27 cellular contexts compared by ENCODE assay signal in the genomic region with DNA sequence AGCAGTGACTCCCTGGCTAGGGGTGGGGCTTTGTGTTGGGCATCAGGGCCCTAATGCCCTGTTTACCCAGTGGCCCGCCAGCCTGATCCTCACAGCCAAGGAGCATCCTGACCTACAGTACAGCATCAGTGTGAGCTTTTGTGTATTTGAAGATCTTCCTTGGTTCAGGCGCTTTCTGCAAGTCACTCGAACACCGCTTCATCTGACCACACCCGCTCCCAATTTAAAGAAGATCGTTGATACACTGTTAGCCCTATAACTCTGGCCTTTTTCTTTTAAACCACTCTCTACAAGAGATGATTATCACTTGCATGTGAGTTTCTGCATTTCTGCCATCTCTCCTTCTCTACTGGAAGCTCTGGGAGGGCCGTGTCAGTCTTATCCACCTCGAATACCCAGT. TPM values are rescaled to one million over a fixed set of nuclear protein-coding genes. Genes with fewer than 3 reads are reported as not detected.
A peak's percentile ranks its signal among the peaks of the same experiment; 100 is the strongest.
DNase-seq lines count a peak whose midpoint lies in the region; ATAC-seq and TF ChIP-seq lines count a peak whose summit lies in the region.
"Had no signal": no experiment of that assay in that cellular context is flagged by ENCODE, and none has a peak within 500 bp of the region (broad histone marks: within the 10 kb centered on the region; RNA-seq: fewer than 3 reads in every experiment).

No MANE protein-coding gene starts in this region.

- H3K4me3 ChIP-seq in sigmoid colon: no peak overlapping the region
- H3K4me3 ChIP-seq: GM23248, MG63, SK-N-MC had no signal

- H3K9me3 ChIP-seq in sigmoid colon: no peaks in the 10 kb centered on the region
- H3K9me3 ChIP-seq: MG63 had no signal

- H3K36me3 Mint-ChIP-seq in T-helper 2 cell treated with Interferon-gamma antibody and Interleukin-4, amounts not matched to agents 5 μg/mL and 100 μg/mL, for 36 hours (ENCODE audit: low read depth): peaks cover 35% of the 10 kb centered on the region
- H3K36me3 Mint-ChIP-seq in brain: peaks cover 31% of the 10 kb centered on the region

- no peaks in the 10 kb centered on the region for H3K27me3 ChIP-seq in sigmoid colon
- H3K27me3 ChIP-seq: MG63 had no signal

- H3K27ac Mint-ChIP-seq in T-helper 2 cell treated with Interferon-gamma antibody and Interleukin-4, amounts not matched to agents 5 μg/mL and 100 μg/mL, for 36 hours: peak overlapping the region; percentile 66
- peak overlapping the region in 3 of 5 experiments; percentile 4 to 69 (median 56) for H3K27ac Mint-ChIP-seq in brain
- H3K27ac Mint-ChIP-seq: B cell had no signal

- H3K4me3 Mint-ChIP-seq in T-helper 2 cell treated with Interferon-gamma antibody and Interleukin-4, amounts not matched to agents 5 μg/mL and 100 μg/mL, for 36 hours: no peak overlapping the region
- H3K4me3 Mint-ChIP-seq in brain: no peak overlapping the region
- H3K4me3 Mint-ChIP-seq: B cell; CD8-positive, alpha-beta memory T cell had no signal

- ATAC-seq in left ventricle myocardium superior (no peak), Right ventricle myocardium inferior (no peak)
- ATAC-seq: Panc1 had no signal

- DNase-seq in T-helper 2 cell treated with Interferon-gamma antibody and Interleukin-4, amounts not matched to agents 5 μg/mL and 100 μg/mL, for 36 hours (ENCODE audit: low spot score): no peak
- DNase-seq in T-helper 2 cell: no peak
- peak; percentile 20 for DNase-seq in left ventricle myocardium superior
- no peak for DNase-seq in Right ventricle myocardium inferior (ENCODE audit: missing footprints)
- no peak for DNase-seq in sigmoid colon
- DNase-seq in NCI-H2227 (lab: John Stamatoyannopoulos, UW; ENCODE audit: unreplicated experiment): no peak
- no peak for DNase-seq in medulla oblongata (ENCODE audit: extremely low spot score)
- DNase-seq: Calu3; CD8-positive, alpha-beta memory T cell; DMS153; GM23248; H9; KG1; MG63; NCI-H1105 treated with DMSO at 0.1 percent for 48 hours; NCI-H1694; NCI-H2029 treated with DMSO at 0.1 percent for 48 hours; NCI-H226; NCI-H510A; NCI-H69; SIG-M5 had no signal

- no peaks in the 10 kb centered on the region for H3K27me3 Mint-ChIP-seq in T-helper 2 cell treated with Interferon-gamma antibody and Interleukin-4, amounts not matched to agents 5 μg/mL and 100 μg/mL, for 36 hours (ENCODE audit: low read depth)
- H3K27me3 Mint-ChIP-seq in brain: no peaks in the 10 kb centered on the region
- H3K27me3 Mint-ChIP-seq: B cell; CD8-positive, alpha-beta memory T cell had no signal

- no peak for TF ChIP-seq CTCF in brain (conservative IDR thresholded peaks at IDR 0.05)
- TF ChIP-seq CTCF in sigmoid colon (IDR thresholded peaks at IDR 0.05): no peak

- no peaks in the 10 kb centered on the region for H3K9me3 Mint-ChIP-seq in T-helper 2 cell treated with Interferon-gamma antibody and Interleukin-4, amounts not matched to agents 5 μg/mL and 100 μg/mL, for 36 hours
- no peaks in the 10 kb centered on the region for H3K9me3 Mint-ChIP-seq in brain
- H3K9me3 Mint-ChIP-seq: CD8-positive, alpha-beta memory T cell; H9 had no signal

- peaks cover 30% of the 10 kb centered on the region for H3K4me1 Mint-ChIP-seq in T-helper 2 cell treated with Interferon-gamma antibody and Interleukin-4, amounts not matched to agents 5 μg/mL and 100 μg/mL, for 36 hours (ENCODE audit: low read depth)
- peaks cover 5% of the 10 kb centered on the region for H3K4me1 Mint-ChIP-seq in brain

- intact Hi-C loops in left ventricle myocardium superior (cut with micrococcal nuclease) (no loop called here), Right ventricle myocardium inferior (cut with DNase I) (no loop called here), sigmoid colon (cut with DNase I) (no loop called here)

- H3K36me3 ChIP-seq in sigmoid colon: peaks cover 5 to 24% (median 13%) of the 10 kb centered on the region in 4 donors

- no peak for TF ChIP-seq POLR2A in sigmoid colon (IDR thresholded peaks at IDR 0.05)

- 89% methylated on average over 8 of the region's 8 CpGs for WGBS in sigmoid colon, 2 donors

- no peak for TF ChIP-seq EP300 in sigmoid colon (IDR thresholded peaks at IDR 0.05)

- H3K4me1 ChIP-seq in sigmoid colon: peaks cover 0 to 21% (median 14%) of the 10 kb centered on the region in 4 donors

- H3K27ac ChIP-seq in sigmoid colon: peak overlapping the region; percentile 2 to 56 (median 44)
- H3K27ac ChIP-seq: 22Rv1, C4-2B, GM23248, SK-N-MC had no signal

RNA-seq across cellular contexts. Expression of a gene that starts 11.9 kb away (rescaled TPM):
- total RNA-seq in left ventricle myocardium superior: 1.1 TPM
- 0.32 TPM for total RNA-seq in Right ventricle myocardium inferior
- polyA plus RNA-seq in brain (ENCODE audit: insufficient read depth, low read depth, low replicate concordance): 2.9 TPM
- 10 to 100 TPM in 1 of 4 donors, 1 to 10 TPM in 3; 3.9 to 15.9 (median 6.5) TPM for total RNA-seq in sigmoid colon
- 1 to 10 TPM in 1 of 3 donors, not detected in 2; 1.0 TPM for polyA plus RNA-seq in sigmoid colon
- total RNA-seq: GM23248 had no signal
- polyA plus RNA-seq: CD8-positive, alpha-beta memory T cell had no signal

RNA-seq across cellular contexts. Expression of a gene that starts 17.3 kb away (rescaled TPM):
- total RNA-seq in left ventricle myocardium superior: 65.1 TPM
- 68.6 TPM for total RNA-seq in Right ventricle myocardium inferior
- 108 TPM for polyA plus RNA-seq in brain (ENCODE audit: insufficient read depth, low read depth, low replicate concordance)
- total RNA-seq in sigmoid colon: 10 to 100 TPM; 41.1 to 61.2 (median 50.8) TPM
- polyA plus RNA-seq in sigmoid colon: 10 to 100 TPM; 46.2 to 75.1 (median 60.7) TPM

RNA-seq across cellular contexts. Expression of a gene that starts 17.8 kb away (rescaled TPM):
- total RNA-seq in left ventricle myocardium superior: 0.32 TPM
- total RNA-seq in Right ventricle myocardium inferior: 0.54 TPM
- polyA plus RNA-seq in brain (ENCODE audit: insufficient read depth, low read depth, low replicate concordance): 319 TPM
- total RNA-seq in sigmoid colon: 1 to 10 TPM in 3 of 4 donors, under 1 TPM in 1; 0.99 to 7.7 (median 7.2) TPM
- 1 to 10 TPM in 2 of 3 donors, under 1 TPM in 1; 0.69 to 3.4 (median 3.0) TPM for polyA plus RNA-seq in sigmoid colon

RNA-seq across cellular contexts. Expression of a gene that starts 36.2 kb away (rescaled TPM):
- total RNA-seq in left ventricle myocardium superior: 15.3 TPM
- 16.3 TPM for total RNA-seq in Right ventricle myocardium inferior
- 30.4 TPM for polyA plus RNA-seq in brain (ENCODE audit: insufficient read depth, low read depth, low replicate concordance)
- 10 to 100 TPM in 1 of 4 donors, 1 to 10 TPM in 3; 8.6 to 13.3 (median 9.4) TPM for total RNA-seq in sigmoid colon
- 10 to 100 TPM in 2 of 3 donors, 1 to 10 TPM in 1; 7.8 to 15.3 (median 11.8) TPM for polyA plus RNA-seq in sigmoid colon

RNA-seq across cellular contexts. Expression of a gene that starts 52.5 kb away (rescaled TPM):
- total RNA-seq in left ventricle myocardium superior (84.5 TPM), Right ventricle myocardium inferior (91.6 TPM), sigmoid colon (10 to 100 TPM; 36.7 to 59.0 (median 46.5) TPM)
- polyA plus RNA-seq in brain (ENCODE audit: insufficient read depth, low read depth, low replicate concordance) (70.1 TPM), sigmoid colon (10 to 100 TPM; 25.2 to 78.2 (median 30.3) TPM)
